In the genomic region with DNA sequence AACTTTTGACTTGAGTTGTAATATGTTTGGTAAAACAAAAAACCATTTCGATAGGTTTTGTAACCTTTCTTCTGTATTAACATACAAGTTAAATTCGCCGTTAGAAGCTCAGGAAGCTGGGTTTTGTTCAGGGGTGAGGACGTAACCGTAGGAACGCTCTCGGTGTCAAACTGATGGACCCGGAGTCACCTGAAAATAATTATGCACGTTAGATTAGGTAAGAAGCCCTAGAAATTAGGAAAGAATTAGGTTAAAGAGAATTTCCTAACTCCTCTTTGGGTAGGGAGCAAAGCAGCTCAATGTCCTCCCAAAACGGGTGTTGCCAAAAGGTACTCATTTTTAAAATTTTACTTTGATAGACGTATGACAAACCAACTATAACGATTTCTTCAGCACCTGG, we compare ENCODE assay signal across 1 cellular context.
TF ChIP-seq lines count a peak whose summit lies in the region.

No MANE protein-coding gene starts in this region.

TF ChIP-seq in GM23338, 12 proteins besides CTCF, POLR2A, EP300 and RAD21 (continued from another document):
- TF ChIP-seq, protein P1, sequence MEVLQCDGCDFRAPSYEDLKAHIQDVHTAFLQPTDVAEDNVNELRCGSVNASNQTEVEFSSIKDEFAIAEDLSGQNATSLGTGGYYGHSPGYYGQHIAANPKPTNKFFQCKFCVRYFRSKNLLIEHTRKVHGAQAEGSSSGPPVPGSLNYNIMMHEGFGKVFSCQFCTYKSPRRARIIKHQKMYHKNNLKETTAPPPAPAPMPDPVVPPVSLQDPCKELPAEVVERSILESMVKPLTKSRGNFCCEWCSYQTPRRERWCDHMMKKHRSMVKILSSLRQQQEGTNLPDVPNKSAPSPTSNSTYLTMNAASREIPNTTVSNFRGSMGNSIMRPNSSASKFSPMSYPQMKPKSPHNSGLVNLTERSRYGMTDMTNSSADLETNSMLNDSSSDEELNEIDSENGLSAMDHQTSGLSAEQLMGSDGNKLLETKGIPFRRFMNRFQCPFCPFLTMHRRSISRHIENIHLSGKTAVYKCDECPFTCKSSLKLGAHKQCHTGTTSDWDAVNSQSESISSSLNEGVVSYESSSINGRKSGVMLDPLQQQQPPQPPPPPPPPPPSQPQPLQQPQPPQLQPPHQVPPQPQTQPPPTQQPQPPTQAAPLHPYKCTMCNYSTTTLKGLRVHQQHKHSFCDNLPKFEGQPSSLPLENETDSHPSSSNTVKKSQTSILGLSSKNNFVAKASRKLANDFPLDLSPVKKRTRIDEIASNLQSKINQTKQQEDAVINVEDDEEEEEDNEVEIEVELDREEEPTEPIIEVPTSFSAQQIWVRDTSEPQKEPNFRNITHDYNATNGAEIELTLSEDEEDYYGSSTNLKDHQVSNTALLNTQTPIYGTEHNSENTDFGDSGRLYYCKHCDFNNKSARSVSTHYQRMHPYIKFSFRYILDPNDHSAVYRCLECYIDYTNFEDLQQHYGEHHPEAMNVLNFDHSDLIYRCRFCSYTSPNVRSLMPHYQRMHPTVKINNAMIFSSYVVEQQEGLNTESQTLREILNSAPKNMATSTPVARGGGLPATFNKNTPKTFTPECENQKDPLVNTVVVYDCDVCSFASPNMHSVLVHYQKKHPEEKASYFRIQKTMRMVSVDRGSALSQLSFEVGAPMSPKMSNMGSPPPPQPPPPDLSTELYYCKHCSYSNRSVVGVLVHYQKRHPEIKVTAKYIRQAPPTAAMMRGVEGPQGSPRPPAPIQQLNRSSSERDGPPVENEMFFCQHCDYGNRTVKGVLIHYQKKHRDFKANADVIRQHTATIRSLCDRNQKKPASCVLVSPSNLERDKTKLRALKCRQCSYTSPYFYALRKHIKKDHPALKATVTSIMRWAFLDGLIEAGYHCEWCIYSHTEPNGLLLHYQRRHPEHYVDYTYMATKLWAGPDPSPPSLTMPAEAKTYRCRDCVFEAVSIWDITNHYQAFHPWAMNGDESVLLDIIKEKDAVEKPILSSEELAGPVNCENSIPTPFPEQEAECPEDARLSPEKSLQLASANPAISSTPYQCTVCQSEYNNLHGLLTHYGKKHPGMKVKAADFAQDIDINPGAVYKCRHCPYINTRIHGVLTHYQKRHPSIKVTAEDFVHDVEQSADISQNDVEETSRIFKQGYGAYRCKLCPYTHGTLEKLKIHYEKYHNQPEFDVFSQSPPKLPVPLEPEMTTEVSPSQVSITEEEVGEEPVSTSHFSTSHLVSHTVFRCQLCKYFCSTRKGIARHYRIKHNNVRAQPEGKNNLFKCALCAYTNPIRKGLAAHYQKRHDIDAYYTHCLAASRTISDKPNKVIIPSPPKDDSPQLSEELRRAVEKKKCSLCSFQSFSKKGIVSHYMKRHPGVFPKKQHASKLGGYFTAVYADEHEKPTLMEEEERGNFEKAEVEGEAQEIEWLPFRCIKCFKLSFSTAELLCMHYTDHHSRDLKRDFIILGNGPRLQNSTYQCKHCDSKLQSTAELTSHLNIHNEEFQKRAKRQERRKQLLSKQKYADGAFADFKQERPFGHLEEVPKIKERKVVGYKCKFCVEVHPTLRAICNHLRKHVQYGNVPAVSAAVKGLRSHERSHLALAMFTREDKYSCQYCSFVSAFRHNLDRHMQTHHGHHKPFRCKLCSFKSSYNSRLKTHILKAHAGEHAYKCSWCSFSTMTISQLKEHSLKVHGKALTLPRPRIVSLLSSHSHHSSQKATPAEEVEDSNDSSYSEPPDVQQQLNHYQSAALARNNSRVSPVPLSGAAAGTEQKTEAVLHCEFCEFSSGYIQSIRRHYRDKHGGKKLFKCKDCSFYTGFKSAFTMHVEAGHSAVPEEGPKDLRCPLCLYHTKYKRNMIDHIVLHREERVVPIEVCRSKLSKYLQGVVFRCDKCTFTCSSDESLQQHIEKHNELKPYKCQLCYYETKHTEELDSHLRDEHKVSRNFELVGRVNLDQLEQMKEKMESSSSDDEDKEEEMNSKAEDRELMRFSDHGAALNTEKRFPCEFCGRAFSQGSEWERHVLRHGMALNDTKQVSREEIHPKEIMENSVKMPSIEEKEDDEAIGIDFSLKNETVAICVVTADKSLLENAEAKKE (CRISPR knock-in tag; IDR thresholded peaks at IDR 0.05), result no peak
TF ChIP-seq in GM23338: peak in this region for 0.
